In the genomic region with DNA sequence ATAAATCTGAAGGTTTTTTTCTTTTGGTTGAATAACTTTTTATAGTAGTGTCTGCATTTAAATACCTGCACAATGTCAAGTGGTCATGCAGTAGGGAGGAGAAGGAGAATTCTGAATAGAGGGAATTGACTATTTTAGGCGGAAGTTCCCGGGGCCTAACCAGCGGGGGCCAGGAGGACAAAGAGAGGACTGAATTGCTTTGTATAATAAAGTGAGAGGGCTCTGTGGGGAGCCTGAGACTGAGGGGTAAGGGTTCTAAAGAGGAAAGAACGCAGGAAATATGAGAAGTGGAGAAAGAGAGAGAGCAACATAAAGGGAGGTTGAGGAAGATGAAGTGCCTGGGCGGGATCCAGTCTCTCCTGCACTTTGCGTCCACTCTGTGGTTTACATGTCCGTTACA, we compare ENCODE assay signal across 17 cellular contexts.
"Had no signal": no experiment of that assay in that cellular context is flagged by ENCODE, and none has a peak within 500 bp of the region (broad histone marks: within the 10 kb centered on the region; RNA-seq: fewer than 3 reads in every experiment).

No MANE protein-coding gene starts in this region.

- H3K9me3 ChIP-seq: upper lobe of right lung had no signal

- H3K27me3 Mint-ChIP-seq: activated B cell treated with CpG ODN at 0.5 μM for 24 hours; activated CD4-positive, alpha-beta T cell treated with anti-CD3 and anti-CD28 coated beads, Interleukin-2, amount 10 ng/mL, durations not matched to agents 7 days and 5 days; activated naive CD4-positive, alpha-beta T cell treated with anti-CD3 and anti-CD28 coated beads, Interleukin-2, amount 10 ng/mL, durations not matched to agents 7 days and 5 days; T-helper 17 cell had no signal

- H3K4me1 ChIP-seq: parathyroid adenoma, upper lobe of right lung had no signal

- H3K27me3 ChIP-seq: hepatocyte, upper lobe of right lung had no signal

- H3K4me1 Mint-ChIP-seq: activated B cell treated with CpG ODN at 0.5 μM for 24 hours; activated CD4-positive, alpha-beta T cell treated with anti-CD3 and anti-CD28 coated beads, Interleukin-2, amount 10 ng/mL, durations not matched to agents 7 days and 5 days; activated naive CD4-positive, alpha-beta T cell treated with anti-CD3 and anti-CD28 coated beads, Interleukin-2, amount 10 ng/mL, durations not matched to agents 7 days and 5 days; T-helper 17 cell had no signal

- DNase-seq: activated B cell treated with CpG ODN at 0.5 μM for 24 hours; activated CD4-positive, alpha-beta T cell treated with anti-CD3 and anti-CD28 coated beads, Interleukin-2, amount 10 ng/mL, durations not matched to agents 7 days and 5 days; activated CD8-positive, alpha-beta memory T cell treated with anti-CD3 and anti-CD28 coated beads for 24 hours; activated naive CD4-positive, alpha-beta T cell treated with anti-CD3 and anti-CD28 coated beads, Interleukin-2, amount 10 ng/mL, durations not matched to agents 7 days and 5 days; activated T-cell treated with anti-CD3 and anti-CD28 coated beads for 4 hours; caudate nucleus; effector CD8-positive, alpha-beta T cell; stimulated activated CD4-positive, alpha-beta T cell treated with anti-CD3 and anti-CD28 coated beads, Interleukin-4, amount 100 ng/mL, for 1 hour; stimulated activated CD8-positive, alpha-beta memory T cell treated with anti-CD3 and anti-CD28 coated beads, Interleukin-4, amount 100 ng/mL, for 48 hours; T-helper 17 cell; upper lobe of right lung had no signal

- H3K4me3 ChIP-seq: coronary artery, hepatocyte, upper lobe of right lung had no signal

- H3K9ac ChIP-seq: parathyroid adenoma had no signal

- H3K36me3 Mint-ChIP-seq: activated naive CD4-positive, alpha-beta T cell treated with anti-CD3 and anti-CD28 coated beads, Interleukin-2, amount 10 ng/mL, durations not matched to agents 7 days and 5 days had no signal

- H3K4me3 Mint-ChIP-seq: activated B cell treated with CpG ODN at 0.5 μM for 24 hours; activated CD4-positive, alpha-beta T cell treated with anti-CD3 and anti-CD28 coated beads, Interleukin-2, amount 10 ng/mL, durations not matched to agents 7 days and 5 days; activated naive CD4-positive, alpha-beta T cell treated with anti-CD3 and anti-CD28 coated beads, Interleukin-2, amount 10 ng/mL, durations not matched to agents 7 days and 5 days; stimulated activated naive CD8-positive, alpha-beta T cell treated with anti-CD3 and anti-CD28 coated beads, Interleukin-15, Interleukin-2, amounts not matched to agents 100 ng/mL and 50 ng/mL, for 24 hours; T-helper 17 cell had no signal

- H3K27ac Mint-ChIP-seq: activated B cell treated with CpG ODN at 0.5 μM for 24 hours; activated CD4-positive, alpha-beta T cell treated with anti-CD3 and anti-CD28 coated beads, Interleukin-2, amount 10 ng/mL, durations not matched to agents 7 days and 5 days; activated naive CD4-positive, alpha-beta T cell treated with anti-CD3 and anti-CD28 coated beads, Interleukin-2, amount 10 ng/mL, durations not matched to agents 7 days and 5 days; activated T-helper 2 cell treated with anti-CD3 and anti-CD28 coated beads, Interferon-gamma antibody, Interleukin-2, Interleukin-4, amounts not matched to agents 10 μg/mL and 5 μg/mL and 100 μg/mL, durations not matched to agents 14 hours and 24 hours and 36 hours; stimulated activated naive CD8-positive, alpha-beta T cell treated with anti-CD3 and anti-CD28 coated beads, Interleukin-15, Interleukin-2, amounts not matched to agents 100 ng/mL and 50 ng/mL, for 24 hours; T-helper 17 cell had no signal

- ATAC-seq: T-helper 17 cell, upper lobe of right lung had no signal

- H3K36me3 ChIP-seq: upper lobe of right lung had no signal

- H3K27ac ChIP-seq: coronary artery, epithelial cell of prostate, hepatocyte, parathyroid adenoma, upper lobe of right lung had no signal
